ENCODE assay signal across 1 cellular context in genomic region chr2:219581346-219581745, GRCh38.
TF ChIP-seq lines count a peak whose summit lies in the region.

No MANE protein-coding gene starts in this region.

TF ChIP-seq in K562, 482 proteins besides CTCF, POLR2A, EP300 and RAD21:
- TF ChIP-seq NFIC (IDR thresholded peaks at IDR 0.05) (peak; percentile 69), TAF7 (tag; IDR thresholded peaks at IDR 0.05) (no peak)
